8 cellular contexts compared by ENCODE assay signal in genomic region chr15:78811124-78811824, GRCh38. TPM values are rescaled to one million over a fixed set of nuclear protein-coding genes. Genes with fewer than 3 reads are reported as not detected.
DNase-seq lines count a peak whose midpoint lies in the region; ATAC-seq and TF ChIP-seq lines count a peak whose summit lies in the region.

Gene ADAMTS7 (minus strand): TSS chr15:78811464. CDS start chr15:78811220, 244 bp downstream.

- peak; percentile 67 for DNase-seq in activated CD4-positive, alpha-beta T cell treated with anti-CD3 and anti-CD28 coated beads for 36 hours
- no peak for DNase-seq in activated CD4-positive, alpha-beta T cell treated with anti-CD3 and anti-CD28 coated beads for 1 hour
- peak; percentile 55 for DNase-seq in T-helper 2 cell treated with Interferon-gamma antibody and Interleukin-4, amounts not matched to agents 5 μg/mL and 100 μg/mL, for 36 hours (ENCODE audit: low spot score)
- peak; percentile 65 for DNase-seq in astrocyte of the spinal cord (ENCODE audit: low read depth, low spot score)
- DNase-seq in hepatocyte (ENCODE audit: low spot score): peak; percentile 88
- no peak for DNase-seq in NCI-H187 treated with DMSO at 0.1 percent for 48 hours (lab: John Stamatoyannopoulos, UW)

- no peak within 1 kb of the TSS for H3K27ac Mint-ChIP-seq in activated CD4-positive, alpha-beta T cell treated with anti-CD3 and anti-CD28 coated beads for 36 hours
- H3K27ac Mint-ChIP-seq in T-helper 2 cell treated with Interferon-gamma antibody and Interleukin-4, amounts not matched to agents 5 μg/mL and 100 μg/mL, for 36 hours: no peak within 1 kb of the TSS

- H3K4me1 ChIP-seq in hepatocyte (ENCODE audit: insufficient read depth) (peaks cover 6% of the 10 kb centered on the region), rectal smooth muscle tissue (ENCODE audit: control insufficient read depth, insufficient read depth, low read length) (peaks cover 5% of the 10 kb centered on the region)

- no peaks in the 10 kb centered on the region for H3K36me3 Mint-ChIP-seq in activated CD4-positive, alpha-beta T cell treated with anti-CD3 and anti-CD28 coated beads for 36 hours (ENCODE audit: low read depth)
- H3K36me3 Mint-ChIP-seq in T-helper 2 cell treated with Interferon-gamma antibody and Interleukin-4, amounts not matched to agents 5 μg/mL and 100 μg/mL, for 36 hours (ENCODE audit: low read depth): peaks cover 9% of the 10 kb centered on the region

- H3K79me2 ChIP-seq in hepatocyte: peaks cover 16% of the 10 kb centered on the region

- H3K9me2 ChIP-seq in hepatocyte (replicated peaks; ENCODE audit: insufficient read depth): no peaks in the 10 kb centered on the region

- in situ Hi-C loops in astrocyte of the spinal cord (cut with HindIII; ENCODE audit: low sequenced_read_pairs): no loop called here

- H3K4me2 ChIP-seq in hepatocyte: peak within 1 kb of the TSS; percentile 98

- peak within 1 kb of the TSS; percentile 56 for H3K4me3 ChIP-seq in astrocyte of the spinal cord (ENCODE audit: low read depth, low read length)
- H3K4me3 ChIP-seq in hepatocyte: peak within 1 kb of the TSS; percentile 96
- peak within 1 kb of the TSS; percentile 63 for H3K4me3 ChIP-seq in rectal smooth muscle tissue (ENCODE audit: low read length)

- H3K4me3 Mint-ChIP-seq in activated CD4-positive, alpha-beta T cell treated with anti-CD3 and anti-CD28 coated beads for 36 hours: peak within 1 kb of the TSS; percentile 61
- peak within 1 kb of the TSS; percentile 82 for H3K4me3 Mint-ChIP-seq in T-helper 2 cell treated with Interferon-gamma antibody and Interleukin-4, amounts not matched to agents 5 μg/mL and 100 μg/mL, for 36 hours

- intact Hi-C loops in activated CD4-positive, alpha-beta T cell treated with anti-CD3 and anti-CD28 coated beads for 36 hours (cut with DNase I, micrococcal nuclease): no loop called here

- WGBS in hepatocyte (ENCODE audit: low lambda C conversion rate, missing lambda C conversion rate): 2% methylated on average over 20 of the region's 73 CpGs

- POLR2A ChIA-PET in activated CD4-positive, alpha-beta T cell treated with anti-CD3 and anti-CD28 coated beads for 36 hours (lab: Charles Lee): interaction anchor here (0.5 kb wide), 1 partner anchor 95 kb away, joined by 3 read pairs; no protein-coding TSS in a partner anchor

- H3K9me3 ChIP-seq in hepatocyte (ENCODE audit: low read depth): no peaks in the 10 kb centered on the region

- H3K27me3 Mint-ChIP-seq in activated CD4-positive, alpha-beta T cell treated with anti-CD3 and anti-CD28 coated beads for 36 hours: peaks cover 42% of the 10 kb centered on the region
- H3K27me3 Mint-ChIP-seq in T-helper 2 cell treated with Interferon-gamma antibody and Interleukin-4, amounts not matched to agents 5 μg/mL and 100 μg/mL, for 36 hours (ENCODE audit: low read depth): peaks cover 45% of the 10 kb centered on the region

- peak within 1 kb of the TSS; percentile 97 for H2AFZ ChIP-seq in hepatocyte

- no peaks in the 10 kb centered on the region for H3K9me3 Mint-ChIP-seq in activated CD4-positive, alpha-beta T cell treated with anti-CD3 and anti-CD28 coated beads for 36 hours (ENCODE audit: low read depth)
- H3K9me3 Mint-ChIP-seq in T-helper 2 cell treated with Interferon-gamma antibody and Interleukin-4, amounts not matched to agents 5 μg/mL and 100 μg/mL, for 36 hours: peaks cover 8% of the 10 kb centered on the region

- TF ChIP-seq CTCF in astrocyte of the spinal cord (IDR thresholded peaks at IDR 0.05; ENCODE audit: low read depth, low read length) (peak; percentile 72), hepatocyte (IDR thresholded peaks at IDR 0.05; ENCODE audit: poor library complexity) (peak; percentile 92)

- H4K20me1 ChIP-seq in hepatocyte (ENCODE audit: insufficient read depth, poor library complexity, severe bottlenecking): peaks cover 3% of the 10 kb centered on the region

- CTCF ChIA-PET in activated CD4-positive, alpha-beta T cell treated with anti-CD3 and anti-CD28 coated beads for 36 hours (lab: Charles Lee): interaction anchor here (0.6 to 1.4 kb wide), 7 partner anchors 10 to 530 kb away, joined by 3 to 5 read pairs (median 4); no protein-coding TSS in a partner anchor

- H3K27me3 ChIP-seq in hepatocyte: no peaks in the 10 kb centered on the region
- peaks cover 9% of the 10 kb centered on the region for H3K27me3 ChIP-seq in rectal smooth muscle tissue (ENCODE audit: control insufficient read depth, insufficient read depth, low read length)

- peak; percentile 59 for ATAC-seq in activated CD4-positive, alpha-beta T cell treated with anti-CD3 and anti-CD28 coated beads for 36 hours
- peak; percentile 65 for ATAC-seq in HG03460 (IDR thresholded peaks at IDR 0.05; ENCODE audit: unreplicated experiment)

- H3K27ac ChIP-seq in hepatocyte: peak within 1 kb of the TSS; percentile 90
- peak within 1 kb of the TSS; percentile 82 for H3K27ac ChIP-seq in rectal smooth muscle tissue (ENCODE audit: low read depth, low read length)

- peaks cover 11% of the 10 kb centered on the region for H3K4me1 Mint-ChIP-seq in activated CD4-positive, alpha-beta T cell treated with anti-CD3 and anti-CD28 coated beads for 36 hours
- peaks cover 9% of the 10 kb centered on the region for H3K4me1 Mint-ChIP-seq in T-helper 2 cell treated with Interferon-gamma antibody and Interleukin-4, amounts not matched to agents 5 μg/mL and 100 μg/mL, for 36 hours (ENCODE audit: low read depth)

- H3K36me3 ChIP-seq in hepatocyte (replicated peaks; ENCODE audit: insufficient read depth, low read depth): no peaks in the 10 kb centered on the region
- no peaks in the 10 kb centered on the region for H3K36me3 ChIP-seq in rectal smooth muscle tissue (ENCODE audit: control insufficient read depth, insufficient read depth, low read length)

- peak within 1 kb of the TSS; percentile 68 for H3K9ac ChIP-seq in rectal smooth muscle tissue (ENCODE audit: low read length)

RNA-seq across cellular contexts. Expression of gene ADAMTS7, which starts in this region (rescaled TPM):
- total RNA-seq in activated CD4-positive, alpha-beta T cell treated with anti-CD3 and anti-CD28 coated beads for 36 hours: under 1 TPM; 0.09 to 0.23 TPM
- 9.9 and 14.7 TPM in 2 replicates for total RNA-seq in hepatocyte
- 12.1 and 13.4 TPM in 2 replicates for polyA plus RNA-seq in hepatocyte

Comparison
In these comparisons a context has a peak if more than half of its experiments do, and no peak if none do; other contexts are left out.
1. Peak in DNase-seq and ATAC-seq in activated CD4-positive, alpha-beta T cell treated with anti-CD3 and anti-CD28 coated beads for 36 hours; RNA of the gene not detected or under 1 TPM.
2. DNase-seq: peak in T-helper 2 cell treated with Interferon-gamma antibody and Interleukin-4, amounts not matched to agents 5 μg/mL and 100 μg/mL, for 36 hours (single experiment), astrocyte of the spinal cord (single experiment) and hepatocyte (single experiment); none in activated CD4-positive, alpha-beta T cell treated with anti-CD3 and anti-CD28 coated beads for 1 hour (single experiment) and NCI-H187 treated with DMSO at 0.1 percent for 48 hours (single experiment).
3. Peak in every context shown above with its lines, with median percentiles within 50 percentile points of each other: H3K4me3 ChIP-seq.